In genomic region chr2:63093512-63093911, GRCh38 we compare ENCODE assay signal across 32 cellular contexts. TPM values are rescaled to one million over a fixed set of nuclear protein-coding genes. Genes with fewer than 3 reads are reported as not detected.
"Had no signal": no experiment of that assay in that cellular context is flagged by ENCODE, and none has a peak within 500 bp of the region (broad histone marks: within the 10 kb centered on the region; RNA-seq: fewer than 3 reads in every experiment).

No MANE protein-coding gene starts in this region.

- H3K9me3 ChIP-seq: adrenal gland, body of pancreas, breast epithelium, Peyer's patch, SJSA1, SK-N-SH had no signal

- H3K27me3 Mint-ChIP-seq: activated CD4-positive, alpha-beta T cell treated with anti-CD3 and anti-CD28 coated beads, Interleukin-2, amount 10 ng/mL, durations not matched to agents 7 days and 5 days had no signal

- H3K4me1 ChIP-seq: adrenal gland, body of pancreas, breast epithelium, Peyer's patch, SJSA1 had no signal

- H3K4me3 Mint-ChIP-seq: activated CD4-positive, alpha-beta T cell treated with anti-CD3 and anti-CD28 coated beads for 36 hours; activated CD4-positive, alpha-beta T cell treated with anti-CD3 and anti-CD28 coated beads, Interleukin-2, amount 10 ng/mL, durations not matched to agents 7 days and 5 days; activated CD8-positive, alpha-beta T cell treated with anti-CD3 and anti-CD28 coated beads, Interleukin-2, amount 10 ng/mL, durations not matched to agents 7 days and 5 days; activated T-cell treated with anti-CD3 and anti-CD28 coated beads, Interleukin-2, amount 50 U/mL, for 24 hours; T-helper 1 cell treated with Interleukin-12 subunit alpha and Interleukin-12 subunit beta and Interleukin-4 antibody, amounts not matched to agents 30 μg/mL and 1 μg/mL, for 36 hours; T-helper 2 cell treated with Interferon-gamma antibody and Interleukin-4, amounts not matched to agents 5 μg/mL and 100 μg/mL, for 36 hours had no signal

- H3K27ac ChIP-seq: adrenal gland, body of pancreas, breast epithelium, Peyer's patch, SJSA1 had no signal

- H3K9me3 Mint-ChIP-seq: activated CD4-positive, alpha-beta T cell treated with anti-CD3 and anti-CD28 coated beads, Interleukin-2, amount 10 ng/mL, durations not matched to agents 7 days and 5 days; activated T-cell treated with anti-CD3 and anti-CD28 coated beads, Interleukin-2, amount 50 U/mL, for 24 hours; activated T-helper 2 cell treated with anti-CD3 and anti-CD28 coated beads, Interferon-gamma antibody, Interleukin-2, Interleukin-4, amounts not matched to agents 10 μg/mL and 5 μg/mL and 100 μg/mL, durations not matched to agents 14 hours and 24 hours and 36 hours; T-helper 1 cell treated with Interleukin-12 subunit alpha and Interleukin-12 subunit beta and Interleukin-4 antibody, amounts not matched to agents 30 μg/mL and 1 μg/mL, for 36 hours; T-helper 2 cell treated with Interferon-gamma antibody and Interleukin-4, amounts not matched to agents 5 μg/mL and 100 μg/mL, for 36 hours had no signal

- FAIRE-seq: astrocyte, TTC549 had no signal

- H3K27me3 ChIP-seq: body of pancreas, breast epithelium, Peyer's patch, SJSA1 had no signal

- H3K9ac ChIP-seq: SK-N-SH had no signal

- H3K27ac Mint-ChIP-seq: activated CD4-positive, alpha-beta T cell treated with anti-CD3 and anti-CD28 coated beads for 36 hours; activated CD4-positive, alpha-beta T cell treated with anti-CD3 and anti-CD28 coated beads, Interleukin-2, amount 10 ng/mL, durations not matched to agents 7 days and 5 days; activated CD8-positive, alpha-beta T cell treated with anti-CD3 and anti-CD28 coated beads, Interleukin-2, amount 10 ng/mL, durations not matched to agents 7 days and 5 days; activated naive CD4-positive, alpha-beta T cell treated with anti-CD3 and anti-CD28 coated beads, Interleukin-2, amount 50 U/mL, for 72 hours; activated T-cell treated with anti-CD3 and anti-CD28 coated beads, Interleukin-2, amount 50 U/mL, for 24 hours; activated T-helper 2 cell treated with anti-CD3 and anti-CD28 coated beads, Interferon-gamma antibody, Interleukin-2, Interleukin-4, amounts not matched to agents 10 μg/mL and 5 μg/mL and 100 μg/mL, durations not matched to agents 14 hours and 24 hours and 36 hours; T-helper 1 cell treated with Interleukin-12 subunit alpha and Interleukin-12 subunit beta and Interleukin-4 antibody, amounts not matched to agents 30 μg/mL and 1 μg/mL, for 36 hours; T-helper 2 cell treated with Interferon-gamma antibody and Interleukin-4, amounts not matched to agents 5 μg/mL and 100 μg/mL, for 36 hours had no signal

- H3K4me2 ChIP-seq: SK-N-SH had no signal

- H3K4me1 Mint-ChIP-seq: activated CD4-positive, alpha-beta T cell treated with anti-CD3 and anti-CD28 coated beads for 36 hours; activated CD4-positive, alpha-beta T cell treated with anti-CD3 and anti-CD28 coated beads, Interleukin-2, amount 10 ng/mL, durations not matched to agents 7 days and 5 days had no signal

- H3K9me2 ChIP-seq: SK-N-SH had no signal

- DNase-seq: activated CD4-positive, alpha-beta T cell treated with anti-CD3 and anti-CD28 coated beads for 36 hours; activated CD4-positive, alpha-beta T cell treated with anti-CD3 and anti-CD28 coated beads, Interleukin-2, amount 10 ng/mL, durations not matched to agents 7 days and 5 days; activated CD4-positive, alpha-beta T cell treated with anti-CD3 and anti-CD28 coated beads, Interleukin-2, amount 50 U/mL, for 48 hours; activated CD8-positive, alpha-beta T cell treated with anti-CD3 and anti-CD28 coated beads, Interleukin-2, amount 10 ng/mL, durations not matched to agents 7 days and 5 days; activated gamma-delta T cell; activated naive CD4-positive, alpha-beta T cell treated with Interleukin-2 at 50 U/mL for 16 hours; activated T-cell treated with anti-CD3 and anti-CD28 coated beads, Interleukin-2, amount 50 U/mL, for 24 hours; adrenal gland; body of pancreas; NCI-H1105; NCI-H1417 treated with DMSO at 0.1 percent for 48 hours; NCI-H187 treated with DMSO at 0.1 percent for 48 hours; NCI-H2081; NCI-H226; NCI-H446 treated with DMSO at 0.1 percent for 48 hours; NCI-H524; PC-3; Peyer's patch; RPMI8226; SHP77 treated with DMSO at 0.1 percent for 48 hours; SK-N-SH had no signal

- ATAC-seq: activated CD4-positive, alpha-beta T cell treated with anti-CD3 and anti-CD28 coated beads for 36 hours; activated CD4-positive, CD25-positive, alpha-beta regulatory T cell treated with anti-CD3 and anti-CD28 coated beads, Interleukin-2, amount 50 U/mL, for 24 hours; activated CD8-positive, alpha-beta T cell treated with anti-CD3 and anti-CD28 coated beads, Interleukin-2, amount 10 ng/mL, durations not matched to agents 7 days and 5 days; activated naive CD4-positive, alpha-beta T cell treated with anti-CD3 and anti-CD28 coated beads, Interleukin-2, amount 50 U/mL, for 72 hours; body of pancreas; PC-3 had no signal

- H3K36me3 Mint-ChIP-seq: activated naive CD4-positive, alpha-beta T cell treated with anti-CD3 and anti-CD28 coated beads, Interleukin-2, amount 50 U/mL, for 72 hours had no signal

- H3K4me3 ChIP-seq: adrenal gland, body of pancreas, breast epithelium, Peyer's patch, SJSA1 had no signal

- H3K36me3 ChIP-seq: adrenal gland, breast epithelium, Peyer's patch, SJSA1 had no signal

RNA-seq across cellular contexts. Expression of gene OTX1, which starts 42.9 kb away (rescaled TPM):
- total RNA-seq: activated CD4-positive, alpha-beta T cell treated with anti-CD3 and anti-CD28 coated beads for 36 hours; activated CD4-positive, alpha-beta T cell treated with anti-CD3 and anti-CD28 coated beads, Interleukin-2, amount 10 ng/mL, durations not matched to agents 7 days and 5 days; activated CD8-positive, alpha-beta T cell treated with anti-CD3 and anti-CD28 coated beads, Interleukin-2, amount 10 ng/mL, durations not matched to agents 7 days and 5 days; activated naive CD4-positive, alpha-beta T cell treated with anti-CD3 and anti-CD28 coated beads, Interleukin-2, amount 50 U/mL, for 72 hours; activated T-helper 2 cell treated with anti-CD3 and anti-CD28 coated beads, Interferon-gamma antibody, Interleukin-2, Interleukin-4, amounts not matched to agents 10 μg/mL and 5 μg/mL and 100 μg/mL, durations not matched to agents 14 hours and 24 hours and 36 hours; adrenal gland; body of pancreas; breast epithelium; cardiac septum; cerebellum; Peyer's patch had no signal
